ENCODE assay signal across 20 cellular contexts in the genomic region with DNA sequence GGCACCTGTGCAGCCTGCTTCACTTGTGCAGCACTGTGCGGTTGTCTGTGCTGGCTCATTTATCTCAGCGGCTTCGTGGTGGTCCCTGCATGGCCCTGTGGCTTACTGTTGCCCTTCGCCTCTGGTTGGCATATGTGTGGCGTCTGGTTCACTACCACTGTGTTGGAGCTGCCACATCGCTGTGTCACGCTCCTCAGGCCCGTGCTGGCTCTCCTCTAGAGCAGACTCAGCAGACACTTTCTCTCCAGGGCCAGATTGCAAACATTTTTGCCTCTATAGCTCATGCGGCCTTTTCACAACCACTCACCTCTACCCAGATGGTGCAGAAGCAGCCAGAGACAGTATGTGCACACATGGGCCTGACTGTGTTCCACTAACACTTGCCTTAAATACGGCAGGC. TPM values are rescaled to one million over a fixed set of nuclear protein-coding genes. Genes with fewer than 3 reads are reported as not detected.
DNase-seq lines count a peak whose midpoint lies in the region; TF ChIP-seq lines count a peak whose summit lies in the region.
"Had no signal": no experiment of that assay in that cellular context is flagged by ENCODE, and none has a peak within 500 bp of the region (broad histone marks: within the 10 kb centered on the region; RNA-seq: fewer than 3 reads in every experiment).

No MANE protein-coding gene starts in this region.

- H3K9me3 Mint-ChIP-seq in chondrocyte (ENCODE audit: low read depth) = no peaks in the 10 kb centered on the region
- H3K9me3 Mint-ChIP-seq: IgD-negative memory B cell had no signal

- no peak overlapping the region for H3K18ac ChIP-seq in trophoblast cell (ENCODE audit: low read length)

- no peaks in the 10 kb centered on the region for H3K79me1 ChIP-seq in trophoblast cell (ENCODE audit: low read length)

- H3K4me3 ChIP-seq in trophoblast cell (ENCODE audit: low read depth, low read length) = no peak overlapping the region
- H3K4me3 ChIP-seq: GM12878 had no signal

- no peak overlapping the region for H2BK120ac ChIP-seq in trophoblast cell (ENCODE audit: insufficient read depth, low read length, poor library complexity)

- peaks cover 22% of the 10 kb centered on the region for H3K36me3 Mint-ChIP-seq in chondrocyte (ENCODE audit: low read depth)

- no peak overlapping the region for H4K91ac ChIP-seq in trophoblast cell (ENCODE audit: low read depth, low read length)

- no peak overlapping the region for H4K8ac ChIP-seq in trophoblast cell (ENCODE audit: low read depth, low read length)

- no peak overlapping the region for H2BK5ac ChIP-seq in trophoblast cell (ENCODE audit: low read depth, low read length, poor library complexity)

- no peak overlapping the region for H2AFZ ChIP-seq in trophoblast cell (ENCODE audit: insufficient read depth, low read length, poor library complexity)

- no CpG with 5 or more reads among the region's 10 CpGs for WGBS in trophoblast cell (ENCODE audit: extremely low coverage, insufficient coverage, insufficient read length)

- no peak overlapping the region for H3K23ac ChIP-seq in trophoblast cell (ENCODE audit: low read length)

- peaks cover 48 to 49% of the 10 kb centered on the region in 2 experiments for H3K36me3 ChIP-seq in trophoblast cell (ENCODE audit: control insufficient read depth in 1 of 2, insufficient read depth in 2 of 2, low read length in 2 of 2)

- no peak overlapping the region for H2BK12ac ChIP-seq in trophoblast cell (ENCODE audit: low read length)

- peaks cover 20% of the 10 kb centered on the region for H3K4me1 Mint-ChIP-seq in chondrocyte (ENCODE audit: low read depth)

- H3K9me3 ChIP-seq in trophoblast cell (ENCODE audit: insufficient read depth, low read depth, low read length) = no peaks in the 10 kb centered on the region
- H3K9me3 ChIP-seq: BE2C had no signal

- H3K27me3 ChIP-seq in trophoblast cell (ENCODE audit: insufficient read depth, low read length) = no peaks in the 10 kb centered on the region
- H3K27me3 ChIP-seq: BE2C had no signal

- no peak overlapping the region for H3K4ac ChIP-seq in trophoblast cell (ENCODE audit: low read depth, low read length)

- no peaks in the 10 kb centered on the region for H3K27me3 Mint-ChIP-seq in chondrocyte (ENCODE audit: low read depth)
- H3K27me3 Mint-ChIP-seq: IgD-negative memory B cell had no signal

- peak overlapping the region; percentile 36 for H4K12ac ChIP-seq in trophoblast cell (ENCODE audit: low read depth, low read length)

- no peak for TF ChIP-seq CTCF in chondrocyte (IDR thresholded peaks at IDR 0.05)

- no peak overlapping the region for H3K4me3 Mint-ChIP-seq in chondrocyte (ENCODE audit: unreplicated experiment)
- H3K4me3 Mint-ChIP-seq: IgD-negative memory B cell had no signal

- H3K9ac ChIP-seq in trophoblast cell (ENCODE audit: low read length) = no peak overlapping the region

- H3K4me2 ChIP-seq in trophoblast cell (ENCODE audit: low read length) = no peak overlapping the region

- H2AK5ac ChIP-seq in trophoblast cell (ENCODE audit: low read length) = no peak overlapping the region

- H3K14ac ChIP-seq in trophoblast cell (ENCODE audit: low read length) = no peak overlapping the region

- peaks cover 0 to 4% of the 10 kb centered on the region in 2 experiments for H3K4me1 ChIP-seq in trophoblast cell (ENCODE audit: control insufficient read depth in 1 of 2, insufficient read depth in 2 of 2, low read length in 2 of 2)
- H3K4me1 ChIP-seq: BE2C had no signal

- H3K27ac ChIP-seq in trophoblast cell (ENCODE audit: low read depth, low read length) = no peak overlapping the region

- no peak overlapping the region for H3K27ac Mint-ChIP-seq in chondrocyte (ENCODE audit: unreplicated experiment)
- H3K27ac Mint-ChIP-seq: IgD-negative memory B cell had no signal

- peak; percentile 38 for DNase-seq in activated effector memory CD4-positive, alpha-beta T cell treated with anti-CD3 and anti-CD28 coated beads, Interleukin-2, amount 50 U/mL, for 16 hours
- no peak for DNase-seq in activated effector memory CD4-positive, alpha-beta T cell treated with Interleukin-2 at 50 U/mL for 16 hours
- DNase-seq in chondrocyte (ENCODE audit: low spot score) = peak; percentile 57
- DNase-seq in trophoblast cell = peak; percentile 85 to 89
- no peak for DNase-seq in LoVo (ENCODE audit: low spot score)
- DNase-seq in NCI-H345 treated with DMSO at 0.1 percent for 48 hours (lab: John Stamatoyannopoulos, UW; ENCODE audit: unreplicated experiment) = no peak
- no peak for DNase-seq in stimulated activated CD8-positive, alpha-beta memory T cell treated with anti-CD3 and anti-CD28 coated beads, Interleukin-4, amount 100 ng/mL, for 48 hours
- DNase-seq: BE2C, COR-L47, DMS79, H7, Karpas-422, NCI-H1694, NCI-H2081, NCI-H2171, NCI-H345, NCI-H524 treated with DMSO at 0.1 percent for 48 hours, NCI-H82 had no signal

- H3K79me2 ChIP-seq in trophoblast cell (ENCODE audit: control insufficient read depth, insufficient read depth, low read length, poor library complexity) = peaks cover 3% of the 10 kb centered on the region

RNA-seq across cellular contexts. Expression of a gene that starts 37.9 kb away (rescaled TPM):
- 24.3 to 27.5 TPM (median 25.1 TPM) in 3 replicates for total RNA-seq in chondrocyte
- polyA plus RNA-seq in trophoblast cell (2013) = 40.4 and 40.5 TPM in 2 replicates

RNA-seq across cellular contexts. Expression of a gene that starts 43.0 kb away (rescaled TPM):
- 31.0 to 97.4 TPM (median 88.9 TPM) in 3 replicates for total RNA-seq in chondrocyte
- polyA plus RNA-seq in trophoblast cell (2013) = 237 and 248 TPM in 2 replicates

Comparison
In these comparisons a context has a peak if more than half of its experiments do, and no peak if none do; other contexts are left out.
1. DNase-seq: peak in activated effector memory CD4-positive, alpha-beta T cell treated with anti-CD3 and anti-CD28 coated beads, Interleukin-2, amount 50 U/mL, for 16 hours (single experiment), chondrocyte (single experiment) and trophoblast cell (2 of 2); none in activated effector memory CD4-positive, alpha-beta T cell treated with Interleukin-2 at 50 U/mL for 16 hours (single experiment), LoVo (single experiment), NCI-H345 treated with DMSO at 0.1 percent for 48 hours (single experiment) and stimulated activated CD8-positive, alpha-beta memory T cell treated with anti-CD3 and anti-CD28 coated beads, Interleukin-4, amount 100 ng/mL, for 48 hours (single experiment).